Comparison of ENCODE assay signal across 8 cellular contexts in the genomic region with DNA sequence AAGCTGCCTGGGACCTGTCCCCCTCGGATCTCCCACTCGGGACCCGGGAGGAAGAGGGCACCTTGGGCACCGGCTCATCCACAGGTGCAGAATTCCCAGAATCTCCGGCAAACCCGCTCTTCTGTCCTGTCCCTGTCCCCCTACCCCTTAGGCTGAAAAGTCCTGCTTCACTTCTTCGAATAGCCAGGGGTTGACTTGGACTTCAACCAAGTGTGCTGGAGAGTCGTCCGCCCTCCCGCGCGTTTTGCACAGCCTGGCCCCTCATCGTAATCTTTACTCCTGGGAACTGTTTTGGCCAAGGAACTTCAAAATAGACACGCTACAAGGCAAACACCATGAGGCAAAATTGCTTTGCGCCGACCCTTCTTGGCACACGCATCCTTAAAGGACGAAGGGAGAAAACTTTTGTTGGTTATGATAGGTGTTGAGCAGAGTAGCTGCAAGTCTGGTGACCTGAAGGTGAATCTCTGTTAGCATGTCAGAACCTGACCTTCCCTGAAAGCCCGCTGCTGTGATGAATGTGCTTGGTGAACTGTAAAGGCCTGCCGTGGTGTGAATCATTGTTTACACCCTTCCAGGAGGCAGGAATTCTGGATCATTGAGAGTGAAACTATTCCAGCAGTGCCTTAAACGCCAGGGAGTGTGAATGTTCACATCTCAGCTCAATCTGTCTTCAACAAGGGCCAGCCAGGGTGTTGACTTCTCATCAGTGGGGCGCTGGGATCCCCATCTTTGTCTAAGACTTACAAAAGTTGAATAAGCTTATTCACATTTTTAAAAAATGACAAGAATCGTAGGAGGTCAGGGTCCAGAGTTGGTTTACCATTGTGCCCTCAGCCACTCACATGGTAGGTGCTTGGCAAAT. TPM values are rescaled to one million over a fixed set of nuclear protein-coding genes. Genes with fewer than 3 reads are reported as not detected.
A peak's percentile ranks its signal among the peaks of the same experiment; 100 is the strongest.
DNase-seq lines count a peak whose midpoint lies in the region; ATAC-seq, FAIRE-seq and TF ChIP-seq lines count a peak whose summit lies in the region.

No MANE protein-coding gene starts in this region.

- H3K27ac ChIP-seq in HUES48 (ENCODE audit: low read depth, low read length) = peak overlapping the region; percentile 33
- H3K27ac ChIP-seq in kidney (ENCODE audit: low read depth in 2 of 2, low read length in 2 of 2) = no peak overlapping the region
- H3K27ac ChIP-seq in thoracic aorta = no peak overlapping the region

- FAIRE-seq in kidney (lab: Jason Lieb, UNC) = no peak

- peak overlapping the region; percentile 77 for H3K4me3 Mint-ChIP-seq in activated naive CD8-positive, alpha-beta T cell treated with anti-CD3 and anti-CD28 coated beads, Interleukin-2, amount 10 ng/mL, durations not matched to agents 7 days and 5 days

- H3K36me3 ChIP-seq in HUES48 (ENCODE audit: control insufficient read depth, insufficient read depth, low read length) = no peaks in the 10 kb centered on the region
- H3K36me3 ChIP-seq in kidney (ENCODE audit: control insufficient read depth in 1 of 2, insufficient read depth in 2 of 2, low read length in 2 of 2) = no peaks in the 10 kb centered on the region
- no peaks in the 10 kb centered on the region for H3K36me3 ChIP-seq in thoracic aorta

- H3K27me3 Mint-ChIP-seq in activated naive CD8-positive, alpha-beta T cell treated with anti-CD3 and anti-CD28 coated beads, Interleukin-2, amount 10 ng/mL, durations not matched to agents 7 days and 5 days = peaks cover 44% of the 10 kb centered on the region

- H3K27me3 ChIP-seq in HUES48 (ENCODE audit: control insufficient read depth, insufficient read depth, low read length) (peaks cover 22% of the 10 kb centered on the region), thoracic aorta (replicated peaks; ENCODE audit: insufficient read depth) (no peaks in the 10 kb centered on the region)

- no peak for TF ChIP-seq CTCF in kidney (IDR thresholded peaks at IDR 0.05; ENCODE audit: borderline replicate concordance, extremely low read depth, insufficient read depth)
- no peak for TF ChIP-seq CTCF in thoracic aorta (IDR thresholded peaks at IDR 0.05)

- ATAC-seq in activated naive CD8-positive, alpha-beta T cell treated with anti-CD3 and anti-CD28 coated beads, Interleukin-2, amount 10 ng/mL, durations not matched to agents 7 days and 5 days (ENCODE audit: low read depth) = no peak
- ATAC-seq in thoracic aorta (ENCODE audit: insufficient number of reproducible peaks, low FRiP score, low read depth) = no peak

- POLR2A ChIA-PET in activated naive CD8-positive, alpha-beta T cell treated with anti-CD3 and anti-CD28 coated beads, Interleukin-2, amount 10 ng/mL, durations not matched to agents 7 days and 5 days (lab: Charles Lee) = no interaction called here

- H3K27ac Mint-ChIP-seq in activated naive CD8-positive, alpha-beta T cell treated with anti-CD3 and anti-CD28 coated beads, Interleukin-2, amount 10 ng/mL, durations not matched to agents 7 days and 5 days = no peak overlapping the region

- peaks cover 14% of the 10 kb centered on the region for H3K4me1 ChIP-seq in HUES48 (ENCODE audit: control insufficient read depth, insufficient read depth, low read length)
- peaks cover 0 to 5% of the 10 kb centered on the region in 2 donors for H3K4me1 ChIP-seq in kidney (ENCODE audit: control insufficient read depth in 1 of 2, insufficient read depth in 1 of 2, low read depth in 1 of 2, low read length in 2 of 2)
- no peaks in the 10 kb centered on the region for H3K4me1 ChIP-seq in thoracic aorta (ENCODE audit: control insufficient read depth in 1 of 2, low read depth in 2 of 2)

- H3K4me3 ChIP-seq in HUES48 (ENCODE audit: low read depth, low read length) = peak overlapping the region; percentile 65
- H3K4me3 ChIP-seq in kidney (ENCODE audit: low read length in 2 of 2) = peak overlapping the region; percentile 0 to 1
- H3K4me3 ChIP-seq in thoracic aorta = peak overlapping the region; percentile 43

- peaks cover 2% of the 10 kb centered on the region for H3K9me3 Mint-ChIP-seq in activated naive CD8-positive, alpha-beta T cell treated with anti-CD3 and anti-CD28 coated beads, Interleukin-2, amount 10 ng/mL, durations not matched to agents 7 days and 5 days

- no peaks in the 10 kb centered on the region for H3K9me3 ChIP-seq in HUES48 (ENCODE audit: control insufficient read depth, insufficient read depth, low read length)
- H3K9me3 ChIP-seq in kidney (ENCODE audit: control insufficient read depth in 1 of 2, low read length in 2 of 2) = no peaks in the 10 kb centered on the region
- H3K9me3 ChIP-seq in thoracic aorta = peaks cover 4% of the 10 kb centered on the region

- intact Hi-C loops in kidney (cut with DNase I) = no loop called here

- peak; percentile 81 for DNase-seq in COLO668 (lab: John Stamatoyannopoulos, UW; ENCODE audit: unreplicated experiment)
- no peak for DNase-seq in activated naive CD8-positive, alpha-beta T cell treated with anti-CD3 and anti-CD28 coated beads, Interleukin-2, amount 10 ng/mL, durations not matched to agents 7 days and 5 days
- no peak for DNase-seq in kidney
- DNase-seq in thoracic aorta (ENCODE audit: low spot score) = no peak
- no peak for DNase-seq in ureter (ENCODE audit: low spot score)
- no peak for DNase-seq in cortex of kidney (lab: John Stamatoyannopoulos, UW)
- DNase-seq in GM03348 (ENCODE audit: low spot score) = no peak

- H3K9ac ChIP-seq in HUES48 (ENCODE audit: low read depth, low read length) (no peak overlapping the region), kidney (ENCODE audit: low read length in 2 of 2) (no peak overlapping the region)

- peaks cover 3% of the 10 kb centered on the region for H3K4me1 Mint-ChIP-seq in activated naive CD8-positive, alpha-beta T cell treated with anti-CD3 and anti-CD28 coated beads, Interleukin-2, amount 10 ng/mL, durations not matched to agents 7 days and 5 days

- H3K36me3 Mint-ChIP-seq in activated naive CD8-positive, alpha-beta T cell treated with anti-CD3 and anti-CD28 coated beads, Interleukin-2, amount 10 ng/mL, durations not matched to agents 7 days and 5 days = no peaks in the 10 kb centered on the region

RNA-seq across cellular contexts. Expression of gene RAPGEF5, which starts 0.6 kb away (rescaled TPM):
- under 1 TPM; 0.34 to 0.72 TPM for total RNA-seq in activated naive CD8-positive, alpha-beta T cell treated with anti-CD3 and anti-CD28 coated beads, Interleukin-2, amount 10 ng/mL, durations not matched to agents 7 days and 5 days
- total RNA-seq in kidney (67.8 TPM), thoracic aorta (10 to 100 TPM; 66.5 to 70.8 TPM), ureter (56.9 TPM)
- 3.9 TPM for polyA plus RNA-seq in kidney (ENCODE audit: insufficient read depth, low read depth, low replicate concordance)

Comparison
In these comparisons a context has a peak if more than half of its experiments do, and no peak if none do; other contexts are left out.
1. H3K4me3 ChIP-seq: peak in every context shown above with its lines; median percentile 65 in HUES48; 43 in thoracic aorta; 0 in kidney.
2. RNA of gene RAPGEF5, which starts 0.6 kb away (total RNA-seq): 66.5 to 70.8 TPM in thoracic aorta, 67.8 TPM in kidney (single experiment) and 56.9 TPM in ureter (single experiment); 0.34 to 0.72 TPM in activated naive CD8-positive, alpha-beta T cell treated with anti-CD3 and anti-CD28 coated beads, Interleukin-2, amount 10 ng/mL, durations not matched to agents 7 days and 5 days; every median in the first group is over 10 times any median in the second.